Comparison of ENCODE assay signal across 8 cellular contexts in genomic region chr5:131265318-131265803, GRCh38. TPM values are rescaled to one million over a fixed set of nuclear protein-coding genes. Genes with fewer than 3 reads are reported as not detected.
DNase-seq lines count a peak whose midpoint lies in the region; ATAC-seq and TF ChIP-seq lines count a peak whose summit lies in the region.

No MANE protein-coding gene starts in this region.

- H3K4me3 Mint-ChIP-seq in activated naive CD8-positive, alpha-beta T cell treated with anti-CD3 and anti-CD28 coated beads for 36 hours: peak overlapping the region; percentile 81

- peak; percentile 35; the same call in 1 of the 2 replicates for TF ChIP-seq CTCF in LNCaP clone FGC (IDR thresholded peaks at IDR 0.05; ENCODE audit: control insufficient read depth, extremely low read depth, insufficient read depth)
- TF ChIP-seq CTCF in thyroid gland (IDR thresholded peaks at IDR 0.05): peak in 3 of 6 experiments; percentile 35 to 38 (median 35)

- H3K9me3 Mint-ChIP-seq in activated naive CD8-positive, alpha-beta T cell treated with anti-CD3 and anti-CD28 coated beads for 36 hours: peaks cover 3% of the 10 kb centered on the region

- H3K36me3 ChIP-seq in thyroid gland: no peaks in the 10 kb centered on the region

- H3K4me1 Mint-ChIP-seq in activated naive CD8-positive, alpha-beta T cell treated with anti-CD3 and anti-CD28 coated beads for 36 hours: peaks cover 44% of the 10 kb centered on the region

- DNase-seq in NCI-H2196 (lab: John Stamatoyannopoulos, UW; ENCODE audit: unreplicated experiment) (peak; percentile 31), NCI-H2196 treated with DMSO at 0.1 percent for 48 hours (lab: John Stamatoyannopoulos, UW; ENCODE audit: unreplicated experiment) (no peak), LNCaP clone FGC (ENCODE audit: low read depth) (peak; percentile 88), left colon (no peak), thyroid gland (no peak)
- DNase-seq in activated naive CD8-positive, alpha-beta T cell treated with anti-CD3 and anti-CD28 coated beads for 36 hours: no peak
- no peak for DNase-seq in stimulated activated CD4-positive, alpha-beta T cell treated with anti-CD3 and anti-CD28 coated beads, Interleukin-12 subunit alpha, Interleukin-12 subunit beta, amount 100 ng/mL, for 4 hours

- ATAC-seq in GM21825 (IDR thresholded peaks at IDR 0.05; ENCODE audit: unreplicated experiment): peak; percentile 30
- peak; percentile 63 for ATAC-seq in left colon

- peaks cover 38% of the 10 kb centered on the region for H3K36me3 Mint-ChIP-seq in activated naive CD8-positive, alpha-beta T cell treated with anti-CD3 and anti-CD28 coated beads for 36 hours

- intact Hi-C loops in left colon (cut with DNase I, micrococcal nuclease): loop anchor here in 1 of 2 donors (10.0 kb wide), 1 partner anchor 101 kb away; the partner anchor contains the start of gene HINT1
- intact Hi-C loops in thyroid gland (cut with DNase I): no loop called here

- H3K27me3 Mint-ChIP-seq in activated naive CD8-positive, alpha-beta T cell treated with anti-CD3 and anti-CD28 coated beads for 36 hours: no peaks in the 10 kb centered on the region

- H3K27ac Mint-ChIP-seq in activated naive CD8-positive, alpha-beta T cell treated with anti-CD3 and anti-CD28 coated beads for 36 hours: peak overlapping the region; percentile 80

- H3K27ac ChIP-seq in thyroid gland: peak overlapping the region in 2 of 3 donors; percentile 84 to 95

- no peaks in the 10 kb centered on the region for H3K9me3 ChIP-seq in thyroid gland

- H3K4me1 ChIP-seq in thyroid gland: peaks cover 17 to 34% of the 10 kb centered on the region in 2 donors

- 33 to 38% methylated on average over 2 of the region's 2 CpGs for WGBS in thyroid gland, 2 donors

- H3K27me3 ChIP-seq in thyroid gland: no peaks in the 10 kb centered on the region

- H3K4me3 ChIP-seq in LNCaP clone FGC (ENCODE audit: low read depth, low read length) (peak overlapping the region; percentile 92), thyroid gland (replicated peaks in 1 of 3) (peak overlapping the region in 2 of 3 donors; percentile 97 to 99)

- TF ChIP-seq POLR2A in thyroid gland (IDR thresholded peaks at IDR 0.05): no peak

RNA-seq across cellular contexts. Expression of gene CDC42SE2, which starts 1.5 kb away (rescaled TPM):
- 100 to 1,000 TPM; 112 to 116 TPM for total RNA-seq in activated naive CD8-positive, alpha-beta T cell treated with anti-CD3 and anti-CD28 coated beads for 36 hours
- total RNA-seq in left colon (100 to 1,000 TPM; 106 to 114 TPM), thyroid gland (10 to 100 TPM; 74.9 to 92.5 (median 83.8) TPM)

Comparison
In these comparisons a context has a peak if more than half of its experiments do, and no peak if none do; other contexts are left out.
1. DNase-seq: peak in NCI-H2196 (single experiment) and LNCaP clone FGC (single experiment); none in NCI-H2196 treated with DMSO at 0.1 percent for 48 hours (single experiment), activated naive CD8-positive, alpha-beta T cell treated with anti-CD3 and anti-CD28 coated beads for 36 hours (single experiment), left colon (0 of 2), thyroid gland (0 of 2) and stimulated activated CD4-positive, alpha-beta T cell treated with anti-CD3 and anti-CD28 coated beads, Interleukin-12 subunit alpha, Interleukin-12 subunit beta, amount 100 ng/mL, for 4 hours (single experiment).